19 cellular contexts compared by ENCODE assay signal in genomic region chr5:45113726-45114125, GRCh38.
"Had no signal": no experiment of that assay in that cellular context is flagged by ENCODE, and none has a peak within 500 bp of the region (broad histone marks: within the 10 kb centered on the region; RNA-seq: fewer than 3 reads in every experiment).

No MANE protein-coding gene starts in this region.

- H3K4me3 ChIP-seq: pancreas, thoracic aorta had no signal

- DNase-seq: activated CD4-positive, alpha-beta T cell treated with anti-CD3 and anti-CD28 coated beads, Interleukin-2, amount 50 U/mL, for 48 hours; activated CD4-positive, CD25-positive, alpha-beta regulatory T cell treated with anti-CD3 and anti-CD28 coated beads, Interleukin-2, amount 50 U/mL, for 72 hours; activated CD8-positive, alpha-beta memory T cell treated with anti-CD3 and anti-CD28 coated beads, Interleukin-2, amount 10 ng/mL, durations not matched to agents 7 days and 5 days; activated effector memory CD4-positive, alpha-beta T cell treated with Interleukin-2 at 50 U/mL for 16 hours; activated T-cell treated with anti-CD3 and anti-CD28 coated beads, Interleukin-2, amount 50 U/mL, for 24 hours; amniotic stem cell; cerebellar nuclear complex; endodermal cell; immature natural killer cell; pancreas; stimulated activated CD4-positive, alpha-beta T cell treated with anti-CD3 and anti-CD28 coated beads, Interleukin-15, amount 100 ng/mL, for 24 hours; stimulated activated CD4-positive, alpha-beta T cell treated with anti-CD3 and anti-CD28 coated beads, Interleukin-4, amount 100 ng/mL, for 4 hours; stimulated activated naive CD8-positive, alpha-beta T cell treated with anti-CD3 and anti-CD28 coated beads, Interleukin-15, amount 100 ng/mL, for 72 hours; T-helper 2 cell had no signal

- H3K4me3 Mint-ChIP-seq: activated CD8-positive, alpha-beta memory T cell treated with anti-CD3 and anti-CD28 coated beads, Interleukin-2, amount 10 ng/mL, durations not matched to agents 7 days and 5 days; activated T-cell treated with anti-CD3 and anti-CD28 coated beads, Interleukin-2, amount 50 U/mL, for 24 hours; brain; endodermal cell; immature natural killer cell; stimulated activated naive CD8-positive, alpha-beta T cell treated with anti-CD3 and anti-CD28 coated beads, Interleukin-15, amount 100 ng/mL, for 72 hours had no signal

- H3K27ac ChIP-seq: pancreas, thoracic aorta had no signal

- ATAC-seq: activated CD8-positive, alpha-beta memory T cell treated with anti-CD3 and anti-CD28 coated beads, Interleukin-2, amount 10 ng/mL, durations not matched to agents 7 days and 5 days; activated naive CD4-positive, alpha-beta T cell treated with anti-CD3 and anti-CD28 coated beads, Interleukin-2, amount 50 U/mL, for 72 hours; esophagus mucosa; left lobe of liver; pancreas; stimulated activated naive CD8-positive, alpha-beta T cell treated with anti-CD3 and anti-CD28 coated beads, Interleukin-15, amount 100 ng/mL, for 72 hours had no signal

- H3K36me3 ChIP-seq: pancreas, thoracic aorta had no signal

- H3K4me1 Mint-ChIP-seq: activated CD8-positive, alpha-beta memory T cell treated with anti-CD3 and anti-CD28 coated beads, Interleukin-2, amount 10 ng/mL, durations not matched to agents 7 days and 5 days; brain; immature natural killer cell; stimulated activated naive CD8-positive, alpha-beta T cell treated with anti-CD3 and anti-CD28 coated beads, Interleukin-15, amount 100 ng/mL, for 72 hours had no signal

- H3K27me3 ChIP-seq: pancreas had no signal

- H3K4me1 ChIP-seq: pancreas had no signal

- H3K27me3 Mint-ChIP-seq: activated CD8-positive, alpha-beta memory T cell treated with anti-CD3 and anti-CD28 coated beads, Interleukin-2, amount 10 ng/mL, durations not matched to agents 7 days and 5 days; activated T-cell treated with anti-CD3 and anti-CD28 coated beads, Interleukin-2, amount 50 U/mL, for 24 hours; stimulated activated naive CD8-positive, alpha-beta T cell treated with anti-CD3 and anti-CD28 coated beads, Interleukin-15, amount 100 ng/mL, for 72 hours had no signal

- H3K27ac Mint-ChIP-seq: activated CD8-positive, alpha-beta memory T cell treated with anti-CD3 and anti-CD28 coated beads, Interleukin-2, amount 10 ng/mL, durations not matched to agents 7 days and 5 days; activated naive CD4-positive, alpha-beta T cell treated with anti-CD3 and anti-CD28 coated beads, Interleukin-2, amount 50 U/mL, for 72 hours; activated T-cell treated with anti-CD3 and anti-CD28 coated beads, Interleukin-2, amount 50 U/mL, for 24 hours; brain; endodermal cell; immature natural killer cell; stimulated activated naive CD8-positive, alpha-beta T cell treated with anti-CD3 and anti-CD28 coated beads, Interleukin-15, amount 100 ng/mL, for 72 hours had no signal

- H3K36me3 Mint-ChIP-seq: activated CD8-positive, alpha-beta memory T cell treated with anti-CD3 and anti-CD28 coated beads, Interleukin-2, amount 10 ng/mL, durations not matched to agents 7 days and 5 days; activated naive CD4-positive, alpha-beta T cell treated with anti-CD3 and anti-CD28 coated beads, Interleukin-2, amount 50 U/mL, for 72 hours; brain had no signal
